ENCODE assay signal across 17 cellular contexts in the genomic region with DNA sequence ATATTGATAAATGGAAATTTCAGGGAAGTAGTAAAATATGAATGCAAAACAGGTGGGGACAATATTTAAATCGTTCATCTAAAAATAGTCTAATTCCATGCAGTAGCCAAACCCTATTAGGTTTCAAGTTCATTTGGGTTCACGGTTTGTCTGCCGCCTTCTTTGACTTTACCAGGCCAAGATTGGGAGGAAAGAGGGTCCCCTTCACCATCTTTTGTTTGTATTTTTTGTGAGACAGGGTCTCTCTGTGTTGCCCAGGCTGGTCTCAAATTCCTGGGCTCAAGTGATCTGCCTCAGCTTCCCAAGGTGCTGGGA.
DNase-seq lines count a peak whose midpoint lies in the region; ATAC-seq, FAIRE-seq and TF ChIP-seq lines count a peak whose summit lies in the region.
"Had no signal": no experiment of that assay in that cellular context is flagged by ENCODE, and none has a peak within 500 bp of the region (broad histone marks: within the 10 kb centered on the region; RNA-seq: fewer than 3 reads in every experiment).

No MANE protein-coding gene starts in this region.

- H3K9ac ChIP-seq in HepG2 (ENCODE audit: insufficient read depth, low read depth, low read length), result no peak overlapping the region
- H3K9ac ChIP-seq in liver (ENCODE audit: low read depth in 1 of 2, low read length in 2 of 2), result no peak overlapping the region
- H3K9ac ChIP-seq in skeletal muscle tissue (ENCODE audit: low read depth in 1 of 3, low read length in 3 of 3), result no peak overlapping the region
- H3K9ac ChIP-seq: BLaER1, GM23248 had no signal

- H3K9me3 Mint-ChIP-seq in activated T-helper 17 cell treated with anti-CD3 and anti-CD28 coated beads, Interleukin-2, amount 50 U/mL, for 72 hours, result peaks cover 1% of the 10 kb centered on the region

- TF ChIP-seq POLR2A in HepG2 (IDR thresholded peaks at IDR 0.05; ENCODE audit: insufficient read depth in 1 of 2, low read depth in 2 of 2, low read length in 2 of 2) (no peak), right lobe of liver (IDR thresholded peaks at IDR 0.05) (no peak)

- peaks cover 6% of the 10 kb centered on the region for H3K9me3 ChIP-seq in HepG2 (ENCODE audit: low read length)
- H3K9me3 ChIP-seq in right lobe of liver, result peaks cover 0 to 3% (median 0%) of the 10 kb centered on the region in 4 donors
- H3K9me3 ChIP-seq in liver (ENCODE audit: control insufficient read depth in 4 of 4, low read length in 3 of 4), result peaks cover 2 to 5% (median 3%) of the 10 kb centered on the region in 4 donors
- H3K9me3 ChIP-seq in skeletal muscle tissue (ENCODE audit: control insufficient read depth in 3 of 3, low read length in 3 of 3), result peaks cover 0 to 3% (median 3%) of the 10 kb centered on the region in 3 donors

- no TSS peak for BruUV-seq in HepG2 (replicated peaks; lab: Mats Ljungman, UMichigan)

- H3K36me3 Mint-ChIP-seq in activated T-helper 17 cell treated with anti-CD3 and anti-CD28 coated beads, Interleukin-2, amount 50 U/mL, for 72 hours (ENCODE audit: low read depth), result no peaks in the 10 kb centered on the region

- no peak overlapping the region for H3K27ac ChIP-seq in HepG2 (ENCODE audit: extremely low read length, insufficient read depth, low read length)
- no peak overlapping the region for H3K27ac ChIP-seq in right lobe of liver
- H3K27ac ChIP-seq in liver (ENCODE audit: low read depth in 1 of 2, low read length in 2 of 2), result no peak overlapping the region
- peak overlapping the region; percentile 48 for H3K27ac ChIP-seq in skeletal muscle tissue (ENCODE audit: low read depth, low read length)
- H3K27ac ChIP-seq: BLaER1, GM23248 had no signal

- DNase-seq in HepG2 (ENCODE audit: low spot score), result no peak
- no peak for DNase-seq in right lobe of liver
- DNase-seq in SHP77 treated with DMSO at 0.1 percent for 48 hours (lab: John Stamatoyannopoulos, UW), result no peak
- DNase-seq: 8988T; AML-193; Caco-2; CD8-positive, alpha-beta memory T cell; GM23248 had no signal

- H3K4me3 ChIP-seq in HepG2 (replicated peaks in 1 of 3; ENCODE audit: insufficient read depth in 1 of 3, low read depth in 2 of 3, low read length in 3 of 3) (no peak overlapping the region), right lobe of liver (no peak overlapping the region), liver (ENCODE audit: low read depth in 1 of 3, low read length in 3 of 3) (no peak overlapping the region), skeletal muscle tissue (ENCODE audit: low read length in 3 of 3) (no peak overlapping the region)
- H3K4me3 ChIP-seq: BLaER1, GM23248 had no signal

- H3K4me3 Mint-ChIP-seq in activated T-helper 17 cell treated with anti-CD3 and anti-CD28 coated beads, Interleukin-2, amount 50 U/mL, for 72 hours, result peak overlapping the region; percentile 21
- H3K4me3 Mint-ChIP-seq: CD8-positive, alpha-beta memory T cell had no signal

- intact Hi-C loops in HepG2 (cut with micrococcal nuclease; ENCODE audit: unreplicated experiment) (no loop called here), right lobe of liver (cut with DNase I) (no loop called here)

- no peak for FAIRE-seq in HepG2 (lab: Jason Lieb, UNC)
- FAIRE-seq: GM18507, H54 had no signal

- no peaks in the 10 kb centered on the region for H3K79me2 ChIP-seq in HepG2 (ENCODE audit: insufficient read depth, low read length)

- H3K4me1 ChIP-seq in HepG2 (ENCODE audit: insufficient read depth, low read length) (peaks cover 15% of the 10 kb centered on the region), right lobe of liver (peaks cover 0 to 13% (median 4%) of the 10 kb centered on the region in 4 donors), liver (ENCODE audit: control insufficient read depth in 4 of 4, insufficient read depth in 4 of 4, low read length in 3 of 4) (peaks cover 0 to 4% (median 2%) of the 10 kb centered on the region in 4 donors), skeletal muscle tissue (ENCODE audit: control insufficient read depth in 3 of 3, insufficient read depth in 3 of 3, low read length in 3 of 3) (peaks cover 21 to 25% (median 22%) of the 10 kb centered on the region in 3 donors)
- H3K4me1 ChIP-seq: BLaER1, Caco-2 had no signal

- peaks cover 26% of the 10 kb centered on the region for H3K4me1 Mint-ChIP-seq in activated T-helper 17 cell treated with anti-CD3 and anti-CD28 coated beads, Interleukin-2, amount 50 U/mL, for 72 hours

- H3K27me3 ChIP-seq in HepG2 (ENCODE audit: control insufficient read depth in 1 of 2, insufficient read depth in 2 of 2, low read length in 2 of 2) (peaks cover 1 to 11% of the 10 kb centered on the region in 2 experiments; a peak in 3 of 5 replicates), right lobe of liver (no peaks in the 10 kb centered on the region), liver (ENCODE audit: control insufficient read depth in 4 of 4, insufficient read depth in 4 of 4, low read length in 3 of 4) (no peaks in the 10 kb centered on the region), skeletal muscle tissue (ENCODE audit: control insufficient read depth in 3 of 3, insufficient read depth in 3 of 3, low read length in 3 of 3) (no peaks in the 10 kb centered on the region)
- H3K27me3 ChIP-seq: BLaER1 had no signal

- H3K4me2 ChIP-seq in HepG2 (ENCODE audit: low read depth, low read length), result peak overlapping the region; percentile 38
- H3K4me2 ChIP-seq: BLaER1 had no signal

- TF ChIP-seq EP300 in HepG2 (IDR thresholded peaks at IDR 0.05; ENCODE audit: low read depth in 2 of 2, low read length in 2 of 2), result no peak
- TF ChIP-seq EP300 in HepG2 (CRISPR knock-in tag; IDR thresholded peaks at IDR 0.05; ENCODE audit: borderline replicate concordance), result no peak

- POLR2A ChIA-PET in HepG2 (lab: Yijun Ruan, JAX), result interaction anchor here (1.5 kb wide), 1 partner anchor 22 kb away, joined by 11 read pairs; no protein-coding TSS in a partner anchor

- H3K36me3 ChIP-seq in HepG2 (replicated peaks in 1 of 2; ENCODE audit: control insufficient read depth in 1 of 2, insufficient read depth in 2 of 2, low read length in 2 of 2) (no peaks in the 10 kb centered on the region), right lobe of liver (no peaks in the 10 kb centered on the region), liver (ENCODE audit: control insufficient read depth in 4 of 4, insufficient read depth in 3 of 4, low read depth in 1 of 4, low read length in 3 of 4) (no peaks in the 10 kb centered on the region), skeletal muscle tissue (ENCODE audit: control insufficient read depth in 3 of 3, insufficient read depth in 3 of 3, low read length in 3 of 3) (peaks cover 0 to 2% (median 0%) of the 10 kb centered on the region in 3 donors)
- H3K36me3 ChIP-seq: BLaER1 had no signal

- TF ChIP-seq CTCF in HepG2 (CRISPR knock-in tag; IDR thresholded peaks at IDR 0.05) (no peak), right lobe of liver (IDR thresholded peaks at IDR 0.05) (no peak), liver (IDR thresholded peaks at IDR 0.05; ENCODE audit: low read depth, low read length, missing input control) (no peak)

- CTCF ChIA-PET in HepG2 (lab: Yijun Ruan, JAX; ENCODE audit: low intra/inter-chr PET ratio, low total read pairs), result interaction anchor here (1.1 kb wide), 1 partner anchor 160 kb away, joined by 4 read pairs; no protein-coding TSS in a partner anchor

- TF ChIP-seq RAD21 in HepG2 (CRISPR knock-in tag; IDR thresholded peaks at IDR 0.05) (no peak), liver (IDR thresholded peaks at IDR 0.05) (no peak)

- no peaks in the 10 kb centered on the region for H4K20me1 ChIP-seq in HepG2 (ENCODE audit: insufficient read depth, low read length)
- H4K20me1 ChIP-seq: BLaER1 had no signal

- H3K27ac Mint-ChIP-seq in activated T-helper 17 cell treated with anti-CD3 and anti-CD28 coated beads, Interleukin-2, amount 50 U/mL, for 72 hours, result peak overlapping the region; percentile 1
- H3K27ac Mint-ChIP-seq: CD8-positive, alpha-beta memory T cell had no signal

- ATAC-seq in HepG2 (no peak), right lobe of liver (no peak), esophagus mucosa (no peak), HG03159 (IDR thresholded peaks at IDR 0.05; ENCODE audit: unreplicated experiment) (no peak)
- ATAC-seq in activated T-helper 17 cell treated with anti-CD3 and anti-CD28 coated beads, Interleukin-2, amount 50 U/mL, for 72 hours (replicated peaks), result no peak
- ATAC-seq: HCT116 had no signal

- no peak overlapping the region for H2AFZ ChIP-seq in HepG2 (ENCODE audit: low read length)
- H2AFZ ChIP-seq: GM23248 had no signal

- in situ Hi-C loops in HepG2 (cut with HindIII; ENCODE audit: extremely low pct_ligation_motif_present, low pct_unique_long_range_greater_than_20kb), result no loop called here

- peaks cover 20% of the 10 kb centered on the region for H3K27me3 Mint-ChIP-seq in activated T-helper 17 cell treated with anti-CD3 and anti-CD28 coated beads, Interleukin-2, amount 50 U/mL, for 72 hours

- 58% methylated on average over 3 of the region's 3 CpGs for WGBS in HepG2 (ENCODE audit: low lambda C conversion rate)
- WGBS in right lobe of liver (ENCODE audit: insufficient coverage, low coverage, low lambda C conversion rate, missing lambda C conversion rate), result 83% methylated on average over 2 of the region's 3 CpGs
- 92% methylated on average over 3 of the region's 3 CpGs for WGBS in liver

TF ChIP-seq in HepG2, 621 proteins besides CTCF, POLR2A, EP300 and RAD21 (continues in another document):
- no peak for TF ChIP-seq THYN1 (CRISPR knock-in tag; IDR thresholded peaks at IDR 0.05; ENCODE audit: borderline replicate concordance, low read depth)
- no peak for TF ChIP-seq ZNF17 (CRISPR knock-in tag; IDR thresholded peaks at IDR 0.05)
- TF ChIP-seq NFRKB (IDR thresholded peaks at IDR 0.05), result no peak
- no peak for TF ChIP-seq KLF16 (CRISPR knock-in tag; IDR thresholded peaks at IDR 0.05)
- TF ChIP-seq HOXA5 (CRISPR knock-in tag; IDR thresholded peaks at IDR 0.05), result no peak
- TF ChIP-seq ZEB1 (IDR thresholded peaks at IDR 0.05; ENCODE audit: insufficient replicate concordance, low read depth), result no peak

TF ChIP-seq in liver, 16 proteins besides CTCF, POLR2A, EP300 and RAD21:
- no peak for TF ChIP-seq FOXA1 (IDR thresholded peaks at IDR 0.05)
- TF ChIP-seq, protein P1, sequence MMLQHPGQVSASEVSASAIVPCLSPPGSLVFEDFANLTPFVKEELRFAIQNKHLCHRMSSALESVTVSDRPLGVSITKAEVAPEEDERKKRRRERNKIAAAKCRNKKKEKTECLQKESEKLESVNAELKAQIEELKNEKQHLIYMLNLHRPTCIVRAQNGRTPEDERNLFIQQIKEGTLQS (IDR thresholded peaks at IDR 0.05), result peak; percentile 34
